In genomic region chr4:100841911-100842310, GRCh38 we compare ENCODE assay signal across 20 cellular contexts.
"Had no signal": no experiment of that assay in that cellular context is flagged by ENCODE, and none has a peak within 500 bp of the region (broad histone marks: within the 10 kb centered on the region; RNA-seq: fewer than 3 reads in every experiment).

No MANE protein-coding gene starts in this region.

- ATAC-seq: activated CD8-positive, alpha-beta T cell treated with anti-CD3 and anti-CD28 coated beads, Interleukin-2, amount 10 ng/mL, durations not matched to agents 7 days and 5 days; heart left ventricle; naive thymus-derived CD8-positive, alpha-beta T cell; T-helper 17 cell had no signal

- H3K36me3 Mint-ChIP-seq: activated naive CD8-positive, alpha-beta T cell treated with anti-CD3 and anti-CD28 coated beads for 36 hours; naive thymus-derived CD8-positive, alpha-beta T cell had no signal

- H3K27me3 ChIP-seq: breast epithelium, heart left ventricle, tibial nerve, uterus had no signal

- H3K9me3 ChIP-seq: breast epithelium, heart left ventricle, tibial nerve, uterus had no signal

- H3K4me3 ChIP-seq: breast epithelium, heart left ventricle, skin epidermis, tibial nerve, uterus had no signal

- H3K4me1 Mint-ChIP-seq: activated B cell treated with CpG ODN at 0.5 μM for 24 hours; activated CD4-positive, alpha-beta T cell treated with anti-CD3 and anti-CD28 coated beads, Interleukin-2, amount 10 ng/mL, durations not matched to agents 24 days and 14 days; activated naive CD8-positive, alpha-beta T cell treated with anti-CD3 and anti-CD28 coated beads for 36 hours; immature natural killer cell; naive thymus-derived CD8-positive, alpha-beta T cell; T-helper 17 cell had no signal

- H3K4me3 Mint-ChIP-seq: activated B cell treated with CpG ODN at 0.5 μM for 24 hours; activated CD4-positive, alpha-beta T cell treated with anti-CD3 and anti-CD28 coated beads, Interleukin-2, amount 10 ng/mL, durations not matched to agents 24 days and 14 days; activated CD8-positive, alpha-beta T cell treated with anti-CD3 and anti-CD28 coated beads, Interleukin-2, amount 10 ng/mL, durations not matched to agents 7 days and 5 days; activated naive CD8-positive, alpha-beta T cell treated with anti-CD3 and anti-CD28 coated beads for 36 hours; activated T-helper 1 cell treated with anti-CD3 and anti-CD28 coated beads, Interleukin-12 subunit alpha, Interleukin-12 subunit beta, Interleukin-2, Interleukin-4 antibody, amounts not matched to agents 30 ng/mL and 10 ng/mL and 1 ng/mL, durations not matched to agents 14 hours and 24 hours and 36 hours; immature natural killer cell; naive thymus-derived CD8-positive, alpha-beta T cell; T-helper 17 cell had no signal

- H3K36me3 ChIP-seq: breast epithelium, heart left ventricle, tibial nerve, uterus had no signal

- H3K9me3 Mint-ChIP-seq: activated B cell treated with CpG ODN at 0.5 μM for 24 hours; activated naive CD8-positive, alpha-beta T cell treated with anti-CD3 and anti-CD28 coated beads for 36 hours; activated T-helper 1 cell treated with anti-CD3 and anti-CD28 coated beads, Interleukin-12 subunit alpha, Interleukin-12 subunit beta, Interleukin-2, Interleukin-4 antibody, amounts not matched to agents 30 ng/mL and 10 ng/mL and 1 ng/mL, durations not matched to agents 14 hours and 24 hours and 36 hours; naive thymus-derived CD8-positive, alpha-beta T cell had no signal

- H3K4me1 ChIP-seq: breast epithelium, heart left ventricle, tibial nerve, uterus had no signal

- H3K27ac ChIP-seq: breast epithelium, heart left ventricle, skin epidermis, tibial nerve, uterus had no signal

- DNase-seq: activated B cell treated with CpG ODN at 0.5 μM for 24 hours; activated CD4-positive, alpha-beta T cell treated with anti-CD3 and anti-CD28 coated beads, Interleukin-2, amount 10 ng/mL, durations not matched to agents 24 days and 14 days; activated CD8-positive, alpha-beta memory T cell treated with anti-CD3 and anti-CD28 coated beads, Interleukin-2, amount 50 U/mL, for 4 hours; activated CD8-positive, alpha-beta T cell treated with anti-CD3 and anti-CD28 coated beads, Interleukin-2, amount 10 ng/mL, durations not matched to agents 7 days and 5 days; activated naive CD8-positive, alpha-beta T cell treated with anti-CD3 and anti-CD28 coated beads for 36 hours; erythroblast; foreskin melanocyte; heart left ventricle; immature natural killer cell; naive thymus-derived CD8-positive, alpha-beta T cell; stimulated activated CD4-positive, alpha-beta T cell treated with anti-CD3 and anti-CD28 coated beads, Interleukin-15, amount 100 ng/mL, for 24 hours; stimulated activated CD4-positive, alpha-beta T cell treated with anti-CD3 and anti-CD28 coated beads, Interleukin-4, amount 100 ng/mL, for 24 hours; stimulated activated naive CD4-positive, alpha-beta T cell treated with Interleukin-2 at 50 U/mL for 16 hours; substantia nigra; T-helper 17 cell; uterus had no signal
